ENCODE assay signal across 1 cellular context in genomic region chr11:65847746-65848145, GRCh38.
TF ChIP-seq lines count a peak whose summit lies in the region.

No MANE protein-coding gene starts in this region.

TF ChIP-seq in IMR-90, 13 proteins besides CTCF, POLR2A, EP300 and RAD21:
- TF ChIP-seq SMC3 (IDR thresholded peaks at IDR 0.05; ENCODE audit: low read depth, low read length) (no peak), FOS (IDR thresholded peaks at IDR 0.05; ENCODE audit: low read depth, low read length) (no peak), RCOR1 (IDR thresholded peaks at IDR 0.05; ENCODE audit: insufficient replicate concordance, low read length) (no peak), CHD1 (IDR thresholded peaks at IDR 0.05; ENCODE audit: low read depth, low read length) (no peak), ELK1 (IDR thresholded peaks at IDR 0.05; ENCODE audit: borderline replicate concordance, low read depth, low read length) (no peak), MAFK (IDR thresholded peaks at IDR 0.05; ENCODE audit: low read depth, low read length) (no peak), BHLHE40 (IDR thresholded peaks at IDR 0.05; ENCODE audit: low read depth, low read length) (no peak), RFX5 (IDR thresholded peaks at IDR 0.05; ENCODE audit: low read depth, low read length) (no peak), USF2 (IDR thresholded peaks at IDR 0.05; ENCODE audit: low read depth, low read length) (no peak), NFE2L2 (IDR thresholded peaks at IDR 0.05; ENCODE audit: low read depth, low read length) (no peak), MXI1 (IDR thresholded peaks at IDR 0.05; ENCODE audit: borderline replicate concordance, low read depth, low read length) (no peak), CEBPB (IDR thresholded peaks at IDR 0.05; ENCODE audit: low read depth, low read length) (no peak), MAZ (IDR thresholded peaks at IDR 0.05; ENCODE audit: borderline replicate concordance, low read depth, low read length) (no peak)
